19 cellular contexts compared by ENCODE assay signal in the genomic region with DNA sequence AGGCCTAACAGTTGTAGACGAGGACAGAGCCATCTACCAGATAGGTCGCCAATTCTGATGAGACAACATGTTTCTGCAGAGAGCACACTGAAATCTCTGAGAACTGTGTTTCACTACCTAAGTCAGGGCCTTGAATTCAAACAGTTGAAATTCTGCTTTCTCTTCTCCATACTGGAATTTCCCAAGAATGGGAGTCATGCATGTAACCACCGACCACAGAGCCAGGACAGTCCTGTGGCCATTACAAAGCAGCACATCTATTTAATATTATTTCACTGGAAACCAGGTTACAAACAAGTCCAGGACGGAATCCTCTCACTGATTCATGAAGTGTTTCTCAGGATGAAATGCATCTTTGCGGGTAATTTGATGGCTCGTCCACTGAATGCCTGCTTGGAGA.
DNase-seq lines count a peak whose midpoint lies in the region; ATAC-seq, FAIRE-seq and TF ChIP-seq lines count a peak whose summit lies in the region.
"Had no signal": no experiment of that assay in that cellular context is flagged by ENCODE, and none has a peak within 500 bp of the region (broad histone marks: within the 10 kb centered on the region; RNA-seq: fewer than 3 reads in every experiment).

No MANE protein-coding gene starts in this region.

- peak overlapping the region; percentile 26; the same call in 1 of the 2 replicates for H3K23ac ChIP-seq in IMR-90 (ENCODE audit: low read depth, low read length)
- H3K23ac ChIP-seq in mesenchymal stem cell (ENCODE audit: low read length in 2 of 2), result no peak overlapping the region

- no TSS peak for BruUV-seq in IMR-90 (replicated peaks; lab: Mats Ljungman, UMichigan)

- no peak overlapping the region for H2AK5ac ChIP-seq in IMR-90 (ENCODE audit: low read depth, low read length)
- H2AK5ac ChIP-seq in mesenchymal stem cell (ENCODE audit: low read length, severe bottlenecking), result peak overlapping the region; percentile 41

- in situ Hi-C loops in IMR-90 (cut with MboI; ENCODE audit: low sequenced_read_pairs), result no loop called here
- in situ Hi-C loops in astrocyte of the spinal cord (cut with HindIII; ENCODE audit: low sequenced_read_pairs), result no loop called here

- CTCF ChIA-PET in IMR-90 (lab: Yijun Ruan, JAX), result no interaction called here

- H3K9me3 ChIP-seq in IMR-90 (ENCODE audit: control insufficient read depth, insufficient read depth, low read length) (no peaks in the 10 kb centered on the region), mesenchymal stem cell (ENCODE audit: control insufficient read depth, low read length) (no peaks in the 10 kb centered on the region), kidney (ENCODE audit: control insufficient read depth in 1 of 2, low read length in 2 of 2) (no peaks in the 10 kb centered on the region)
- H3K9me3 ChIP-seq: A549, MG63, SK-N-SH had no signal

- no peak for TF ChIP-seq POLR2A in IMR-90 (IDR thresholded peaks at IDR 0.05; ENCODE audit: low read depth, low read length)

- H3K9ac ChIP-seq in IMR-90 (ENCODE audit: low read depth, low read length) (no peak overlapping the region), mesenchymal stem cell (ENCODE audit: low read length) (no peak overlapping the region), kidney (ENCODE audit: low read length in 2 of 2) (no peak overlapping the region)
- H3K9ac ChIP-seq: SK-N-SH had no signal

- intact Hi-C loops in IMR-90 (cut with micrococcal nuclease) (loop anchor here (5.0 kb wide), 1 partner anchor 81 kb away; no protein-coding TSS in a partner anchor), kidney (cut with DNase I) (no loop called here)

- TF ChIP-seq RAD21 in IMR-90 (IDR thresholded peaks at IDR 0.05; ENCODE audit: low read length), result no peak

- H3K4ac ChIP-seq in IMR-90 (ENCODE audit: low read depth, low read length) (peak overlapping the region; percentile 23), mesenchymal stem cell (ENCODE audit: low read depth in 1 of 2, low read length in 2 of 2) (no peak overlapping the region)

- H3K27ac ChIP-seq in IMR-90 (ENCODE audit: insufficient read depth, low read length) (no peak overlapping the region), mesenchymal stem cell (ENCODE audit: low read length, poor library complexity, severe bottlenecking) (peak overlapping the region; percentile 64), kidney (ENCODE audit: low read depth in 2 of 2, low read length in 2 of 2) (no peak overlapping the region)
- H3K27ac ChIP-seq: A549 had no signal

- H4K5ac ChIP-seq in IMR-90 (ENCODE audit: low read depth, low read length), result peak overlapping the region; percentile 47; the same call in 1 of the 2 replicates

- dilution Hi-C loops in IMR-90 (cut with HindIII; ENCODE audit: low sequenced_read_pairs, unreplicated experiment), result no loop called here

- H2BK5ac ChIP-seq in IMR-90 (ENCODE audit: low read depth, low read length, poor library complexity, severe bottlenecking) (peak overlapping the region; percentile 44), mesenchymal stem cell (ENCODE audit: low read depth, low read length, poor library complexity, severe bottlenecking) (no peak overlapping the region)

- H3K4me1 ChIP-seq in IMR-90 (ENCODE audit: control insufficient read depth, insufficient read depth, low read length) (peaks cover 9% of the 10 kb centered on the region), mesenchymal stem cell (ENCODE audit: control insufficient read depth, insufficient read depth, low read depth, low read length) (peaks cover 8% of the 10 kb centered on the region), kidney (ENCODE audit: control insufficient read depth in 1 of 2, insufficient read depth in 1 of 2, low read depth in 1 of 2, low read length in 2 of 2) (no peaks in the 10 kb centered on the region)

- no peaks in the 10 kb centered on the region; the same call in 1 of the 2 replicates for H3K9me1 ChIP-seq in IMR-90 (ENCODE audit: insufficient read depth, low read length)

- H4K20me1 ChIP-seq in IMR-90 (ENCODE audit: insufficient read depth, low read length), result no peaks in the 10 kb centered on the region

- no peak for TF ChIP-seq CTCF in IMR-90 (conservative IDR thresholded peaks at IDR 0.05; ENCODE audit: low read depth, low read length)
- no peak for TF ChIP-seq CTCF in astrocyte of the spinal cord (IDR thresholded peaks at IDR 0.05; ENCODE audit: low read depth, low read length)
- TF ChIP-seq CTCF in kidney (IDR thresholded peaks at IDR 0.05; ENCODE audit: borderline replicate concordance, extremely low read depth, insufficient read depth), result no peak

- H3K27me3 ChIP-seq in IMR-90 (ENCODE audit: control insufficient read depth, insufficient read depth, low read length) (no peaks in the 10 kb centered on the region), mesenchymal stem cell (ENCODE audit: control insufficient read depth in 1 of 2, insufficient read depth in 1 of 2, low read length in 2 of 2) (no peaks in the 10 kb centered on the region)
- H3K27me3 ChIP-seq: MG63 had no signal

- peak overlapping the region; percentile 66; the same call in 1 of the 2 replicates for H4K91ac ChIP-seq in IMR-90 (ENCODE audit: insufficient read depth, low read depth, low read length)
- no peak overlapping the region for H4K91ac ChIP-seq in mesenchymal stem cell (ENCODE audit: low read length)

- H3K36me3 ChIP-seq in IMR-90 (ENCODE audit: control insufficient read depth, insufficient read depth, low read length) (no peaks in the 10 kb centered on the region), mesenchymal stem cell (ENCODE audit: control insufficient read depth in 1 of 2, insufficient read depth in 2 of 2, low read depth in 1 of 2, low read length in 2 of 2) (no peaks in the 10 kb centered on the region), kidney (ENCODE audit: control insufficient read depth in 1 of 2, insufficient read depth in 2 of 2, low read length in 2 of 2) (no peaks in the 10 kb centered on the region)
- H3K36me3 ChIP-seq: MG63 had no signal

- H3K14ac ChIP-seq in IMR-90 (replicated peaks; ENCODE audit: low read depth, low read length) (peak overlapping the region; percentile 18), mesenchymal stem cell (ENCODE audit: low read length in 2 of 2) (no peak overlapping the region)

- H3K79me1 ChIP-seq in IMR-90 (ENCODE audit: low read depth in 1 of 2, low read length in 2 of 2) (peaks cover 0 to under 1% of the 10 kb centered on the region in 2 experiments; a peak in 1 of 4 replicates), mesenchymal stem cell (replicated peaks; ENCODE audit: low read length, poor library complexity, severe bottlenecking) (no peaks in the 10 kb centered on the region)

- POLR2A ChIA-PET in IMR-90 (lab: Charles Lee; ENCODE audit: unreplicated experiment), result no interaction called here

- DNase-seq in AG20443 (ENCODE audit: low spot score) (peak; percentile 47), IMR-90 (peak; percentile 34), astrocyte of the spinal cord (ENCODE audit: low read depth, low spot score) (peak; percentile 41), mesenchymal stem cell (peak; percentile 68), kidney (no peak), RKO (ENCODE audit: low spot score) (no peak)
- DNase-seq: CD4-positive, alpha-beta memory T cell; DMS79 treated with DMSO at 0.1 percent for 48 hours; HCEC 1CT; MG63; NCI-H187 treated with DMSO at 0.1 percent for 48 hours; NCI-H446; SK-N-SH had no signal

- H2BK15ac ChIP-seq in IMR-90 (ENCODE audit: low read depth, low read length), result peak overlapping the region; percentile 6; the same call in 1 of the 3 replicates
- no peak overlapping the region for H2BK15ac ChIP-seq in mesenchymal stem cell (ENCODE audit: low read depth, poor library complexity, severe bottlenecking)

- H2BK120ac ChIP-seq in IMR-90 (ENCODE audit: low read depth, low read length) (peak overlapping the region; percentile 50), mesenchymal stem cell (ENCODE audit: low read depth, low read length) (no peak overlapping the region)

- no peak overlapping the region for H3K4me2 ChIP-seq in IMR-90 (ENCODE audit: low read depth, low read length)
- no peak overlapping the region for H3K4me2 ChIP-seq in mesenchymal stem cell (ENCODE audit: low read length, poor library complexity, severe bottlenecking)
- H3K4me2 ChIP-seq: A549, SK-N-SH had no signal

- no peak overlapping the region for H2BK12ac ChIP-seq in mesenchymal stem cell (ENCODE audit: low read length in 2 of 2)

- peak overlapping the region; percentile 78 for H2BK20ac ChIP-seq in IMR-90 (ENCODE audit: low read depth, low read length)

- no peak overlapping the region for H2AK9ac ChIP-seq in IMR-90 (replicated peaks; ENCODE audit: low read depth, low read length, poor library complexity)

- peak overlapping the region in 1 of 2 experiments; percentile 28; a peak in 1 of 4 replicates for H4K8ac ChIP-seq in IMR-90 (ENCODE audit: low read depth in 2 of 2, low read length in 2 of 2)
- H4K8ac ChIP-seq in mesenchymal stem cell (ENCODE audit: low read length), result no peak overlapping the region

- WGBS in IMR-90 (ENCODE audit: extremely low coverage in 2 of 2, insufficient read length in 1 of 2), 2 experiments, result 80% methylated on average over 1 of the region's 6 CpGs; no CpG with 5 or more reads in 1 of the 2 experiments
- WGBS in mesenchymal stem cell, result 79% methylated on average over 6 of the region's 6 CpGs

- ATAC-seq in IMR-90 (ENCODE audit: low read depth) (no peak), GM19397 (IDR thresholded peaks at IDR 0.05; ENCODE audit: unreplicated experiment) (no peak), HG03442 (IDR thresholded peaks at IDR 0.05; ENCODE audit: unreplicated experiment) (no peak)
- ATAC-seq: A549, Right ventricle myocardium inferior had no signal

- H2AFZ ChIP-seq in IMR-90 (replicated peaks; ENCODE audit: low read length, poor library complexity) (peak overlapping the region; percentile 17), mesenchymal stem cell (ENCODE audit: low read depth, low read length) (no peak overlapping the region)

- H3K18ac ChIP-seq in IMR-90 (ENCODE audit: low read depth, low read length), result peak overlapping the region; percentile 44; the same call in 1 of the 2 replicates
- H3K18ac ChIP-seq in mesenchymal stem cell (ENCODE audit: low read depth in 1 of 2, low read length in 2 of 2), result no peak overlapping the region

- no peak for FAIRE-seq in kidney (lab: Jason Lieb, UNC)
- FAIRE-seq: A549, D721Med, HTR-8/SVneo had no signal

- H3K56ac ChIP-seq in IMR-90 (ENCODE audit: extremely low read depth, insufficient read depth, low read length), result no peak overlapping the region

- no peak overlapping the region for H3K4me3 ChIP-seq in IMR-90 (ENCODE audit: insufficient read depth, low read depth, low read length)
- no peak overlapping the region for H3K4me3 ChIP-seq in astrocyte of the spinal cord (ENCODE audit: low read depth, low read length)
- H3K4me3 ChIP-seq in mesenchymal stem cell (ENCODE audit: insufficient read depth in 1 of 2, low read depth in 1 of 2, low read length in 2 of 2), result no peak overlapping the region
- no peak overlapping the region for H3K4me3 ChIP-seq in kidney (ENCODE audit: low read length in 2 of 2)
- H3K4me3 ChIP-seq: A549, MG63 had no signal

TF ChIP-seq in IMR-90, 13 proteins besides CTCF, POLR2A, EP300 and RAD21 (continues in another document):
- no peak for TF ChIP-seq MAZ (IDR thresholded peaks at IDR 0.05; ENCODE audit: borderline replicate concordance, low read depth, low read length)
- no peak for TF ChIP-seq BHLHE40 (IDR thresholded peaks at IDR 0.05; ENCODE audit: low read depth, low read length)
- no peak for TF ChIP-seq RCOR1 (IDR thresholded peaks at IDR 0.05; ENCODE audit: insufficient replicate concordance, low read length)
- TF ChIP-seq NFE2L2 (IDR thresholded peaks at IDR 0.05; ENCODE audit: low read depth, low read length), result no peak

Comparison
In these comparisons a context has a peak if more than half of its experiments do, and no peak if none do; other contexts are left out.
1. DNase-seq: peak in AG20443 (single experiment), IMR-90 (single experiment), astrocyte of the spinal cord (single experiment) and mesenchymal stem cell (single experiment); none in kidney (single experiment) and RKO (single experiment).